11 cellular contexts compared by ENCODE assay signal in genomic region chr2:24885221-24886113, GRCh38. TPM values are rescaled to one million over a fixed set of nuclear protein-coding genes. Genes with fewer than 3 reads are reported as not detected.
DNase-seq lines count a peak whose midpoint lies in the region; ATAC-seq and TF ChIP-seq lines count a peak whose summit lies in the region.
"Had no signal": no experiment of that assay in that cellular context is flagged by ENCODE, and none has a peak within 500 bp of the region (broad histone marks: within the 10 kb centered on the region; RNA-seq: fewer than 3 reads in every experiment).

No MANE protein-coding gene starts in this region.

- peaks cover 0 to 5% (median 0%) of the 10 kb centered on the region in 11 experiments; a peak in 4 of 22 replicates for H4K20me1 ChIP-seq in BLaER1 treated with 17β-estradiol and CSF1 and Interleukin-3, amounts not matched to agents 10 nM and 100 nM

- H3K4me1 Mint-ChIP-seq in glutamatergic neuron (ENCODE audit: low read depth, unreplicated experiment) (peaks cover 61% of the 10 kb centered on the region), Calu3 (ENCODE audit: low read depth, unreplicated experiment) (no peaks in the 10 kb centered on the region)

- peak overlapping the region in 2 of 11 experiments; percentile 1 to 76; a peak in 1 of 22 replicates for H3K9ac ChIP-seq in BLaER1 treated with 17β-estradiol and CSF1 and Interleukin-3, amounts not matched to agents 10 nM and 100 nM

- in situ Hi-C loops in GM13976 (cut with MboI; ENCODE audit: low sequenced_read_pairs, unreplicated experiment) = no loop called here

- BruUV-seq in Calu3 (replicated peaks; lab: Mats Ljungman, UMichigan) = no TSS peak

- H3K36me3 Mint-ChIP-seq in glutamatergic neuron (ENCODE audit: unreplicated experiment) (peaks cover 4% of the 10 kb centered on the region), Calu3 (ENCODE audit: insufficient read depth, unreplicated experiment) (peaks cover 5% of the 10 kb centered on the region)

- H3K4me1 ChIP-seq in BLaER1 treated with 17β-estradiol and CSF1 and Interleukin-3, amounts not matched to agents 10 nM and 100 nM = peaks cover 65 to 92% (median 91%) of the 10 kb centered on the region in 10 experiments
- H3K4me1 ChIP-seq in upper lobe of right lung (no peaks in the 10 kb centered on the region), lower lobe of right lung (peaks cover 5% of the 10 kb centered on the region)

- peak overlapping the region in 8 of 11 experiments; percentile 18 to 89 (median 86); a peak in 10 of 22 replicates for H3K27ac ChIP-seq in BLaER1 treated with 17β-estradiol and CSF1 and Interleukin-3, amounts not matched to agents 10 nM and 100 nM
- H3K27ac ChIP-seq in upper lobe of right lung (no peak overlapping the region), lower lobe of right lung (no peak overlapping the region)
- H3K27ac ChIP-seq: epithelial cell of prostate had no signal

- intact Hi-C loops in Calu3 (cut with micrococcal nuclease; ENCODE audit: unreplicated experiment) (no loop called here), upper lobe of right lung (cut with DNase I) (no loop called here), lower lobe of right lung (cut with DNase I) (no loop called here)

- peak; percentile 59 for DNase-seq in GM13976 (ENCODE audit: low spot score)
- DNase-seq in NCI-H82 (lab: John Stamatoyannopoulos, UW) = peak; percentile 83
- DNase-seq in glutamatergic neuron = peak; percentile 65
- no peak for DNase-seq in Calu3
- no peak for DNase-seq in upper lobe of right lung
- no peak for DNase-seq in lower lobe of right lung
- DNase-seq: NCI-H1092 treated with DMSO at 0.1 percent for 48 hours had no signal

- H3K27me3 Mint-ChIP-seq in glutamatergic neuron (ENCODE audit: unreplicated experiment) (peaks cover 19% of the 10 kb centered on the region), Calu3 (ENCODE audit: unreplicated experiment) (no peaks in the 10 kb centered on the region)

- ATAC-seq in GM21367 (IDR thresholded peaks at IDR 0.05; ENCODE audit: unreplicated experiment) = no peak
- no peak for ATAC-seq in upper lobe of right lung
- no peak for ATAC-seq in lower lobe of right lung

- H3K27me3 ChIP-seq in BLaER1 treated with 17β-estradiol and CSF1 and Interleukin-3, amounts not matched to agents 10 nM and 100 nM = no peaks in the 10 kb centered on the region
- H3K27me3 ChIP-seq in upper lobe of right lung (no peaks in the 10 kb centered on the region), lower lobe of right lung (ENCODE audit: low read depth) (no peaks in the 10 kb centered on the region)

- H3K4me3 Mint-ChIP-seq in glutamatergic neuron (ENCODE audit: unreplicated experiment) (peak overlapping the region; percentile 76), Calu3 (ENCODE audit: low read depth, unreplicated experiment) (no peak overlapping the region)

- H3K27ac Mint-ChIP-seq in glutamatergic neuron (ENCODE audit: unreplicated experiment) (peak overlapping the region; percentile 95), Calu3 (ENCODE audit: unreplicated experiment) (no peak overlapping the region)

- peak overlapping the region; percentile 72 to 95 (median 90) for H3K4me2 ChIP-seq in BLaER1 treated with 17β-estradiol and CSF1 and Interleukin-3, amounts not matched to agents 10 nM and 100 nM

- H3K9me3 Mint-ChIP-seq in glutamatergic neuron (ENCODE audit: unreplicated experiment) (peaks cover 16% of the 10 kb centered on the region), Calu3 (ENCODE audit: low read depth, unreplicated experiment) (no peaks in the 10 kb centered on the region)

- H3K9me3 ChIP-seq in BLaER1 treated with 17β-estradiol and CSF1 and Interleukin-3, amounts not matched to agents 10 nM and 100 nM (replicated peaks in 1 of 11) = peaks cover 0 to 11% (median 0%) of the 10 kb centered on the region in 11 experiments; a peak in 1 of 22 replicates
- no peaks in the 10 kb centered on the region for H3K9me3 ChIP-seq in upper lobe of right lung
- no peaks in the 10 kb centered on the region for H3K9me3 ChIP-seq in lower lobe of right lung
- H3K9me3 ChIP-seq: thoracic aorta had no signal

- H3K36me3 ChIP-seq in BLaER1 treated with 17β-estradiol and CSF1 and Interleukin-3, amounts not matched to agents 10 nM and 100 nM = peaks cover 0 to 14% (median 0%) of the 10 kb centered on the region in 11 experiments; a peak in 7 of 22 replicates
- no peaks in the 10 kb centered on the region for H3K36me3 ChIP-seq in upper lobe of right lung
- no peaks in the 10 kb centered on the region for H3K36me3 ChIP-seq in lower lobe of right lung
- H3K36me3 ChIP-seq: thoracic aorta had no signal

- H3K4me3 ChIP-seq in BLaER1 treated with 17β-estradiol and CSF1 and Interleukin-3, amounts not matched to agents 10 nM and 100 nM = peak overlapping the region in 3 of 10 experiments; percentile 46 to 61 (median 47); a peak in 5 of 20 replicates
- H3K4me3 ChIP-seq in upper lobe of right lung = no peak overlapping the region
- H3K4me3 ChIP-seq in lower lobe of right lung = no peak overlapping the region

- TF ChIP-seq CTCF in GM13976 (IDR thresholded peaks at IDR 0.05; ENCODE audit: borderline replicate concordance, control extremely low read depth, extremely low read depth, insufficient read depth, missing control alignments) = no peak
- no peak for TF ChIP-seq CTCF in glutamatergic neuron (IDR thresholded peaks at IDR 0.05; ENCODE audit: partially characterized antibody, unreplicated experiment)
- TF ChIP-seq CTCF in Calu3 (IDR thresholded peaks at IDR 0.05; ENCODE audit: unreplicated experiment) = no peak
- TF ChIP-seq CTCF in upper lobe of right lung (IDR thresholded peaks at IDR 0.05) = no peak
- TF ChIP-seq CTCF in lower lobe of right lung (IDR thresholded peaks at IDR 0.05) = no peak

- CTCF ChIA-PET in Calu3 (lab: Charles Lee) = interaction anchor here (1.4 kb wide), 1 partner anchor 27 kb away, joined by 6 read pairs; no protein-coding TSS in a partner anchor

RNA-seq across cellular contexts. Expression of gene ADCY3, which starts 34.6 kb away (rescaled TPM):
- total RNA-seq in glutamatergic neuron (ENCODE audit: unreplicated experiment) (76.2 TPM), Calu3 (2022) (57.6 and 63.7 TPM in 2 replicates), upper lobe of right lung (37.0 TPM), lower lobe of right lung (36.1 TPM)

Comparison
In these comparisons a context has a peak if more than half of its experiments do, and no peak if none do; other contexts are left out.
1. H3K27ac ChIP-seq: peak in BLaER1 treated with 17β-estradiol and CSF1 and Interleukin-3, amounts not matched to agents 10 nM and 100 nM (8 of 11); none in upper lobe of right lung (single experiment) and lower lobe of right lung (single experiment).
2. DNase-seq: peak in GM13976 (single experiment), NCI-H82 (single experiment) and glutamatergic neuron (single experiment); none in Calu3 (single experiment), upper lobe of right lung (single experiment) and lower lobe of right lung (single experiment).